Comparison of ENCODE assay signal across 8 cellular contexts in the genomic region with DNA sequence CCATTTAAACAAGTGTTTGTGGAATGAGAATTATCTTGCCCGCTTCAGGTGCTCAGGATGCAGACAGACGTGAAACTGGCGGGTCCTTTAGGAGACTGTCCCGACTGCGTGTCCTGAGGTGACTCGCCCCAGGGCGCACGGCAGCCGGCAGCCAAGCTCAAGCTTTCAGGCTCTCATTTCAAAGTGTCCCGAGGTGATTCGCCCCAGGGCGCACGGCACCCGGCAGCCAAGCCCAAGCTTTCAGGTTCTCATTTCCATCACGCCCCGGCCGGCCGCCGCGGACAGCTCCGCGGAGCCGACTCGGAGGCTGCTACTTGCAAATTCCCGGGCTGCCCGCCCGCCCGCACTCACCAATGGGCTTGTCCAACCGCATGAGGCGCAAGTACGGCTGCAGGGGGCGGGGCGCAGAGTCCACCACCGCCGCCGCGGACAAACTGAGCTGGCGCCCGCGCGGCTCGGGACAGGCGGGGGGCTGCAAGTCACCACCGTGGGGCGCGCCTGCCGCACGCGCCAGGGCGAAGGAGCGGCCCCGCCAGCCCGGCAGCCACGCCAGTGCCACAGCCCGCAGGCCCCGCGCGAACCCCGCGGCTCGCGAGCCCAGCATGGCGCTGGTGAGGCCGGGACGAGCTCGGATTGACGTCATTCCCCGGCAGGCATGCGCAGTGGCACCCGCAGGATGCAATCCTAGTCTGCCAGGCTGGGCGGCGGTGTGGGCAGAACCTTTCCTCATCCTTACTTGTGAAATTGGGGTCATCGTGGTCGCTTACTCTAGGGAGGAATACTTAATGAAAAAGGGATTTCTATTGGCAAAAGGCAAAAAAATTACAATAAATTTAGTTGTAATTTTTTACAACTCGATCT. TPM values are rescaled to one million over a fixed set of nuclear protein-coding genes. Genes with fewer than 3 reads are reported as not detected.
DNase-seq lines count a peak whose midpoint lies in the region; ATAC-seq and TF ChIP-seq lines count a peak whose summit lies in the region.

A gene with protein sequence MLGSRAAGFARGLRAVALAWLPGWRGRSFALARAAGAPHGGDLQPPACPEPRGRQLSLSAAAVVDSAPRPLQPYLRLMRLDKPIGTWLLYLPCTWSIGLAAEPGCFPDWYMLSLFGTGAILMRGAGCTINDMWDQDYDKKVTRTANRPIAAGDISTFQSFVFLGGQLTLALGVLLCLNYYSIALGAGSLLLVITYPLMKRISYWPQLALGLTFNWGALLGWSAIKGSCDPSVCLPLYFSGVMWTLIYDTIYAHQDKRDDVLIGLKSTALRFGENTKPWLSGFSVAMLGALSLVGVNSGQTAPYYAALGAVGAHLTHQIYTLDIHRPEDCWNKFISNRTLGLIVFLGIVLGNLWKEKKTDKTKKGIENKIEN (minus strand): TSS at position 638 of the 861 bp plus-strand sequence. CDS start 34 bp downstream, at position 604.

- H3K79me2 ChIP-seq in MM.1S (ENCODE audit: low read length) = peaks cover 39% of the 10 kb centered on the region

- peak within 1 kb of the TSS; percentile 93 for H3K4me3 Mint-ChIP-seq in activated naive CD4-positive, alpha-beta T cell treated with anti-CD3 and anti-CD28 coated beads for 36 hours

- CTCF ChIA-PET in activated naive CD4-positive, alpha-beta T cell treated with anti-CD3 and anti-CD28 coated beads for 36 hours (lab: Charles Lee) = interaction anchor here (0.6 to 4.1 kb wide), 24 partner anchors 8 to 349 kb away, joined by 3 to 18 read pairs (median 4); a partner anchor contains a TSS

- peak within 1 kb of the TSS; percentile 68; the same call in 1 of the 2 replicates for H3K27ac ChIP-seq in MM.1S (ENCODE audit: low read length)
- H3K27ac ChIP-seq in gastroesophageal sphincter = peak within 1 kb of the TSS; percentile 88 to 98 (median 97)
- peak within 1 kb of the TSS; percentile 91 for H3K27ac ChIP-seq in suprapubic skin

- H3K36me3 Mint-ChIP-seq in activated naive CD4-positive, alpha-beta T cell treated with anti-CD3 and anti-CD28 coated beads for 36 hours (ENCODE audit: low read depth) = peaks cover 4% of the 10 kb centered on the region

- H3K4me1 Mint-ChIP-seq in activated naive CD4-positive, alpha-beta T cell treated with anti-CD3 and anti-CD28 coated beads for 36 hours (ENCODE audit: low read depth) = peaks cover 34% of the 10 kb centered on the region

- peak within 1 kb of the TSS; percentile 65 for H3K4me3 ChIP-seq in MM.1S (ENCODE audit: low read length)
- peak within 1 kb of the TSS; percentile 60 to 84 for H3K4me3 ChIP-seq in gastroesophageal sphincter
- H3K4me3 ChIP-seq in suprapubic skin = peak within 1 kb of the TSS; percentile 68

- intact Hi-C loops in activated naive CD4-positive, alpha-beta T cell treated with anti-CD3 and anti-CD28 coated beads for 36 hours (cut with micrococcal nuclease) = loop anchor here (1.0 to 5.0 kb wide), 13 partner anchors 50 to 854 kb away; a partner anchor contains a TSS

- H3K4me1 ChIP-seq in MM.1S (ENCODE audit: low read length) (peaks cover 19% of the 10 kb centered on the region), gastroesophageal sphincter (peaks cover 0 to 26% (median 6%) of the 10 kb centered on the region in 3 donors), suprapubic skin (peaks cover 22% of the 10 kb centered on the region)

- peak within 1 kb of the TSS; percentile 93 for H3K4me2 ChIP-seq in MM.1S (ENCODE audit: low read depth, low read length)

- in situ Hi-C loops in SK-MEL-5 (cut with HindIII; ENCODE audit: low pct_unique_long_range_greater_than_20kb, low sequenced_read_pairs) = no loop called here

- peak within 1 kb of the TSS; percentile 81 for H2AFZ ChIP-seq in MM.1S (ENCODE audit: low read length)

- H3K36me3 ChIP-seq in MM.1S (replicated peaks; ENCODE audit: insufficient read depth, low read length) = no peaks in the 10 kb centered on the region
- H3K36me3 ChIP-seq in gastroesophageal sphincter = no peaks in the 10 kb centered on the region
- H3K36me3 ChIP-seq in suprapubic skin = no peaks in the 10 kb centered on the region

- H3K9me3 ChIP-seq in MM.1S (replicated peaks; ENCODE audit: insufficient read depth, low read length) = no peaks in the 10 kb centered on the region
- no peaks in the 10 kb centered on the region for H3K9me3 ChIP-seq in gastroesophageal sphincter
- H3K9me3 ChIP-seq in suprapubic skin = no peaks in the 10 kb centered on the region

- TF ChIP-seq EP300 in gastroesophageal sphincter (IDR thresholded peaks at IDR 0.05) (no peak), suprapubic skin (IDR thresholded peaks at IDR 0.05) (no peak)

- WGBS in gastroesophageal sphincter (ENCODE audit: low coverage in 1 of 2), 2 donors = 0% methylated on average over 5 of the region's 75 CpGs
- 1% methylated on average over 14 of the region's 75 CpGs for WGBS in suprapubic skin

- peaks cover 15% of the 10 kb centered on the region for H3F3A ChIP-seq in MM.1S (ENCODE audit: insufficient read depth, low read length)

- H3K27me3 Mint-ChIP-seq in activated naive CD4-positive, alpha-beta T cell treated with anti-CD3 and anti-CD28 coated beads for 36 hours (ENCODE audit: low read depth) = no peaks in the 10 kb centered on the region

- no peaks in the 10 kb centered on the region for H3K9me2 ChIP-seq in MM.1S (replicated peaks; ENCODE audit: insufficient read depth, low read length)

- H3K9me3 Mint-ChIP-seq in activated naive CD4-positive, alpha-beta T cell treated with anti-CD3 and anti-CD28 coated beads for 36 hours = no peaks in the 10 kb centered on the region

- DNase-seq in GM03348 (ENCODE audit: low spot score) = peak; percentile 97
- peak; percentile 83 for DNase-seq in HCEC 1CT
- peak; percentile 95 for DNase-seq in MM.1S
- DNase-seq in SK-MEL-5 (ENCODE audit: low read depth, low spot score) = peak; percentile 90
- peak; percentile 97 for DNase-seq in activated naive CD4-positive, alpha-beta T cell treated with anti-CD3 and anti-CD28 coated beads for 36 hours
- peak; percentile 72 for DNase-seq in non-pigmented ciliary epithelial cell (ENCODE audit: low read depth)
- peak; percentile 97 to 98 for DNase-seq in suprapubic skin (ENCODE audit: low spot score in 2 of 2)

- TF ChIP-seq POLR2A in gastroesophageal sphincter (IDR thresholded peaks at IDR 0.05) = peak; percentile 61 to 71
- TF ChIP-seq POLR2A in suprapubic skin (IDR thresholded peaks at IDR 0.05) = peak in 1 of 2 donors; percentile 53

- ATAC-seq in gastroesophageal sphincter = peak; percentile 99

- peak within 1 kb of the TSS; percentile 91 for H3K27ac Mint-ChIP-seq in activated naive CD4-positive, alpha-beta T cell treated with anti-CD3 and anti-CD28 coated beads for 36 hours

- H3K27me3 ChIP-seq in MM.1S (replicated peaks; ENCODE audit: insufficient read depth, low read length) (no peaks in the 10 kb centered on the region), gastroesophageal sphincter (no peaks in the 10 kb centered on the region), suprapubic skin (no peaks in the 10 kb centered on the region)

- H3K9ac ChIP-seq in MM.1S (ENCODE audit: low read length) = peak within 1 kb of the TSS; percentile 57

- TF ChIP-seq CTCF in MM.1S (IDR thresholded peaks at IDR 0.05; ENCODE audit: low read length) (peak; percentile 28), gastroesophageal sphincter (IDR thresholded peaks at IDR 0.05) (peak in 3 of 4 experiments; percentile 56 to 59 (median 56)), suprapubic skin (IDR thresholded peaks at IDR 0.05) (peak in 1 of 2 donors; percentile 44)

- no peaks in the 10 kb centered on the region for H4K20me1 ChIP-seq in MM.1S (ENCODE audit: insufficient read depth, low read length)

RNA-seq across cellular contexts. Expression of the gene that starts here (rescaled TPM):
- total RNA-seq in SK-MEL-5 (2014; rRNA removed; shearing (Covaris generic)) = 9.0 and 10.8 TPM in 2 replicates
- polyA plus RNA-seq in SK-MEL-5 (2015; cell fraction: cytosol; rRNA removed) = 12.7 and 14.0 TPM in 2 replicates
- 7.3 and 9.9 TPM in 2 replicates for polyA plus RNA-seq in SK-MEL-5 (2015; cell fraction: nucleus; rRNA removed)
- 10 to 100 TPM; 18.7 to 19.5 TPM for total RNA-seq in activated naive CD4-positive, alpha-beta T cell treated with anti-CD3 and anti-CD28 coated beads for 36 hours
- total RNA-seq in gastroesophageal sphincter (1 to 10 TPM; 5.0 to 8.9 (median 5.5) TPM), suprapubic skin (10 to 100 TPM in 3 of 4 donors, 1 to 10 TPM in 1; 8.0 to 17.2 (median 13.4) TPM)

Comparison
In these comparisons a context has a peak if more than half of its experiments do, and no peak if none do; other contexts are left out.
1. Peak in every context shown above with its lines: DNase-seq, ATAC-seq, H3K4me3 ChIP-seq and H3K27ac ChIP-seq.